1 cellular context compared by ENCODE assay signal in genomic region chr18:31267823-31268481, GRCh38.
TF ChIP-seq lines count a peak whose summit lies in the region.

No MANE protein-coding gene starts in this region.

TF ChIP-seq in HCT116, 20 proteins besides CTCF, POLR2A, EP300 and RAD21 (continued from another document):
- TF ChIP-seq REST (IDR thresholded peaks at IDR 0.05; ENCODE audit: low read depth): no peak
- no peak for TF ChIP-seq POLR2AphosphoS5 (IDR thresholded peaks at IDR 0.05; ENCODE audit: low read depth, low read length)
- TF ChIP-seq ELF1 (IDR thresholded peaks at IDR 0.05; ENCODE audit: borderline replicate concordance, low read depth): no peak
- no peak for TF ChIP-seq ATF3 (IDR thresholded peaks at IDR 0.05)
- TF ChIP-seq FOSL1 (IDR thresholded peaks at IDR 0.05; ENCODE audit: low read depth): no peak
- no peak for TF ChIP-seq ZFX (IDR thresholded peaks at IDR 0.05)
- no peak for TF ChIP-seq SP1 (IDR thresholded peaks at IDR 0.05; ENCODE audit: low read depth)
- TF ChIP-seq SRF (IDR thresholded peaks at IDR 0.05; ENCODE audit: low read depth): no peak
- TF ChIP-seq SIN3A (IDR thresholded peaks at IDR 0.05; ENCODE audit: low read depth): no peak
- no peak for TF ChIP-seq ZBTB33 (IDR thresholded peaks at IDR 0.05; ENCODE audit: extremely low read depth, insufficient replicate concordance, low read length)
- no peak for TF ChIP-seq EZH2phosphoT487 (IDR thresholded peaks at IDR 0.05; ENCODE audit: borderline replicate concordance)
- TF ChIP-seq TCF7L2 (IDR thresholded peaks at IDR 0.05; ENCODE audit: borderline replicate concordance, extremely low read depth, insufficient read depth, insufficient read length): no peak
- no peak for TF ChIP-seq EZH2 (IDR thresholded peaks at IDR 0.05)
- TF ChIP-seq CBX3 (IDR thresholded peaks at IDR 0.05; ENCODE audit: low read depth): no peak
- TF ChIP-seq ZNF274 (IDR thresholded peaks at IDR 0.05; ENCODE audit: low read depth, low read length): no peak
